In the genomic region with DNA sequence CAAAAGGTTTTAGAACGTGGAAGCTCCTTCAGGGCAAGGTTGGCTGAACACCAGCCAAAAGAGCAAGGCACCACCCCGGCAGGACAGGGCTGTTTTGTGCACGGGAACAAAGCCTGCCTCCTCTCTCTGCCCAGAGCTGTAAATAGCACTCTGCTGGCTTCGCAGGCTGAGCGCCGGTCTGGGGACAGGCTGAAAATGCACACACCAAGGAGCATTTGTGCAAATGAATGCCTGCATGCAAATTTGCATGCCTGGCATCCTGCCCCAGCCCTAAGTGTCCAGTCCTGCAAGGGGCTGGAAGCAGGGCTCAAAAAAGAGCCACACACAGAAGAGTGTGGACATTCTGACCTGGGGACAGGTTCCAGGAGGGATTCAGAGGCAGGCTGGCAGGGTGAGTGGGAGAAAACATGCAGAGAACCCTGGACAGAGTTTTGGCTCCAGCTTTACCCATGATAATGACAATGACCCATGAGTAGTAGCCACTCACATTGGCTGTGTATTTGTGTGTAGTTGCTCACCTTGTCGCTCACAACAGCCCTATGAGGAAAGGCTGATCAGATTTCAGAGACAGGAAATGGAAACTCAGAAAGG, we compare ENCODE assay signal across 14 cellular contexts. TPM values are rescaled to one million over a fixed set of nuclear protein-coding genes. Genes with fewer than 3 reads are reported as not detected.
DNase-seq lines count a peak whose midpoint lies in the region; ATAC-seq and TF ChIP-seq lines count a peak whose summit lies in the region.
"Had no signal": no experiment of that assay in that cellular context is flagged by ENCODE, and none has a peak within 500 bp of the region (broad histone marks: within the 10 kb centered on the region; RNA-seq: fewer than 3 reads in every experiment).

No MANE protein-coding gene starts in this region.

- no peak overlapping the region for H3K9ac ChIP-seq in BLaER1 treated with 17β-estradiol and CSF1 and Interleukin-3, amounts not matched to agents 10 nM and 100 nM

- H3K27ac ChIP-seq in BLaER1 treated with 17β-estradiol and CSF1 and Interleukin-3, amounts not matched to agents 10 nM and 100 nM: no peak overlapping the region
- H3K27ac ChIP-seq in CD8-positive, alpha-beta T cell (ENCODE audit: low read depth, low read length): no peak overlapping the region
- H3K27ac ChIP-seq: lower lobe of right lung, SJSA1 had no signal

- H3K27me3 Mint-ChIP-seq in CD8-positive, alpha-beta T cell (ENCODE audit: low read depth): no peaks in the 10 kb centered on the region
- H3K27me3 Mint-ChIP-seq: activated CD4-positive, alpha-beta memory T cell treated with anti-CD3 and anti-CD28 coated beads for 36 hours; activated naive CD4-positive, alpha-beta T cell treated with anti-CD3 and anti-CD28 coated beads, Interleukin-2, amount 50 U/mL, for 24 hours; B cell had no signal

- no peak overlapping the region for H3K4me3 Mint-ChIP-seq in CD8-positive, alpha-beta T cell
- H3K4me3 Mint-ChIP-seq: activated CD4-positive, alpha-beta memory T cell treated with anti-CD3 and anti-CD28 coated beads for 36 hours; activated naive CD4-positive, alpha-beta T cell treated with anti-CD3 and anti-CD28 coated beads, Interleukin-2, amount 50 U/mL, for 24 hours; B cell had no signal

- TF ChIP-seq CTCF in CD8-positive, alpha-beta T cell (IDR thresholded peaks at IDR 0.05): no peak

- no peaks in the 10 kb centered on the region for H3K27me3 ChIP-seq in BLaER1 treated with 17β-estradiol and CSF1 and Interleukin-3, amounts not matched to agents 10 nM and 100 nM
- H3K27me3 ChIP-seq in CD8-positive, alpha-beta T cell (ENCODE audit: insufficient read depth, low read length): no peaks in the 10 kb centered on the region
- H3K27me3 ChIP-seq: SJSA1 had no signal

- H3K4me1 ChIP-seq in BLaER1 treated with 17β-estradiol and CSF1 and Interleukin-3, amounts not matched to agents 10 nM and 100 nM: peaks cover 0 to 15% (median 12%) of the 10 kb centered on the region in 10 experiments; a peak in 17 of 20 replicates
- no peaks in the 10 kb centered on the region for H3K4me1 ChIP-seq in CD8-positive, alpha-beta T cell (ENCODE audit: insufficient read depth, low read length)
- H3K4me1 ChIP-seq: lower lobe of right lung, SJSA1 had no signal

- ATAC-seq in esophagus mucosa: peak; percentile 60
- no peak for ATAC-seq in CD8-positive, alpha-beta T cell

- no peak overlapping the region for H3K27ac Mint-ChIP-seq in CD8-positive, alpha-beta T cell
- H3K27ac Mint-ChIP-seq: activated CD4-positive, alpha-beta memory T cell treated with anti-CD3 and anti-CD28 coated beads for 36 hours; activated naive CD4-positive, alpha-beta T cell treated with anti-CD3 and anti-CD28 coated beads, Interleukin-2, amount 50 U/mL, for 24 hours; B cell had no signal

- no peaks in the 10 kb centered on the region for H3K4me1 Mint-ChIP-seq in CD8-positive, alpha-beta T cell (ENCODE audit: low read depth)
- H3K4me1 Mint-ChIP-seq: activated naive CD4-positive, alpha-beta T cell treated with anti-CD3 and anti-CD28 coated beads, Interleukin-2, amount 50 U/mL, for 24 hours had no signal

- H3K36me3 ChIP-seq in BLaER1 treated with 17β-estradiol and CSF1 and Interleukin-3, amounts not matched to agents 10 nM and 100 nM: peaks cover 12 to 47% (median 36%) of the 10 kb centered on the region in 11 experiments
- H3K36me3 ChIP-seq in CD8-positive, alpha-beta T cell (ENCODE audit: insufficient read depth, low read length): no peaks in the 10 kb centered on the region
- H3K36me3 ChIP-seq: lower lobe of right lung, SJSA1 had no signal

- peak; percentile 6 for DNase-seq in NCI-H69 (lab: John Stamatoyannopoulos, UW)
- peak; percentile 15 for DNase-seq in myocyte (ENCODE audit: low read depth)
- DNase-seq in NCI-H1105 (lab: John Stamatoyannopoulos, UW): no peak
- DNase-seq in stimulated activated CD4-positive, alpha-beta T cell treated with anti-CD3 and anti-CD28 coated beads, Interleukin-2, amount 100 ng/mL, for 24 hours: no peak
- DNase-seq in CD8-positive, alpha-beta T cell: no peak
- DNase-seq in NK-92 (lab: John Stamatoyannopoulos, UW; ENCODE audit: unreplicated experiment): no peak
- DNase-seq: activated CD4-positive, alpha-beta memory T cell treated with anti-CD3 and anti-CD28 coated beads for 36 hours; lower lobe of right lung; NCI-H1436 had no signal

- CTCF ChIA-PET in CD8-positive, alpha-beta T cell (lab: Charles Lee): no interaction called here

- peak overlapping the region in 7 of 11 experiments; percentile 10 to 56 (median 31); a peak in 11 of 22 replicates for H3K4me2 ChIP-seq in BLaER1 treated with 17β-estradiol and CSF1 and Interleukin-3, amounts not matched to agents 10 nM and 100 nM

- H4K20me1 ChIP-seq in BLaER1 treated with 17β-estradiol and CSF1 and Interleukin-3, amounts not matched to agents 10 nM and 100 nM: peaks cover 0 to 15% (median 0%) of the 10 kb centered on the region in 11 experiments; a peak in 2 of 22 replicates

- H3K4me3 ChIP-seq in BLaER1 treated with 17β-estradiol and CSF1 and Interleukin-3, amounts not matched to agents 10 nM and 100 nM: no peak overlapping the region
- no peak overlapping the region for H3K4me3 ChIP-seq in CD8-positive, alpha-beta T cell (ENCODE audit: low read depth, low read length)
- H3K4me3 ChIP-seq: lower lobe of right lung, SJSA1 had no signal

- intact Hi-C loops in CD8-positive, alpha-beta T cell (cut with DNase I, micrococcal nuclease): no loop called here

- POLR2A ChIA-PET in CD8-positive, alpha-beta T cell (lab: Charles Lee): no interaction called here

- peaks cover 10% of the 10 kb centered on the region for H3K9me3 Mint-ChIP-seq in CD8-positive, alpha-beta T cell

- H3K36me3 Mint-ChIP-seq in CD8-positive, alpha-beta T cell: peaks cover 31% of the 10 kb centered on the region

- H3K9me3 ChIP-seq in BLaER1 treated with 17β-estradiol and CSF1 and Interleukin-3, amounts not matched to agents 10 nM and 100 nM (replicated peaks in 1 of 11): peaks cover 31 to 42% (median 37%) of the 10 kb centered on the region in 11 experiments
- H3K9me3 ChIP-seq in CD8-positive, alpha-beta T cell (ENCODE audit: low read length): no peaks in the 10 kb centered on the region

RNA-seq across cellular contexts. Expression of a gene that starts 11.7 kb away (rescaled TPM):
- total RNA-seq in esophagus mucosa (4.2 TPM), myocyte (3.2 and 6.3 TPM in 2 replicates)
- 10.3 TPM for polyA plus RNA-seq in myocyte (2012)
- total RNA-seq in CD8-positive, alpha-beta T cell: 1 to 10 TPM; 4.1 to 4.2 TPM

Comparison
In these comparisons a context has a peak if more than half of its experiments do, and no peak if none do; other contexts are left out.
1. DNase-seq: peak in NCI-H69 (single experiment) and myocyte (single experiment); none in NCI-H1105 (single experiment), stimulated activated CD4-positive, alpha-beta T cell treated with anti-CD3 and anti-CD28 coated beads, Interleukin-2, amount 100 ng/mL, for 24 hours (0 of 2), CD8-positive, alpha-beta T cell (0 of 7) and NK-92 (single experiment).